Comparison of ENCODE assay signal across 1 cellular context in genomic region chr1:117928881-117929339, GRCh38.
TF ChIP-seq lines count a peak whose summit lies in the region.

No MANE protein-coding gene starts in this region.

TF ChIP-seq in HepG2, 621 proteins besides CTCF, POLR2A, EP300 and RAD21 (continued from another document and continues in another):
- no peak for TF ChIP-seq AGO1 (IDR thresholded peaks at IDR 0.05; ENCODE audit: low read depth, low read length, poor library complexity, severe bottlenecking)
- TF ChIP-seq SNRNP70 (IDR thresholded peaks at IDR 0.05; ENCODE audit: low read depth, low read length), result no peak
- TF ChIP-seq DZIP1 (CRISPR knock-in tag; IDR thresholded peaks at IDR 0.05), result no peak
- TF ChIP-seq ZNF317 (CRISPR knock-in tag; IDR thresholded peaks at IDR 0.05), result 0 out of 2 replicates have a peak, but pooled peaks have one; percentile 27
- 0 out of 2 replicates have a peak, but pooled peaks have one; percentile 6 for TF ChIP-seq PCBP1 (IDR thresholded peaks at IDR 0.05; ENCODE audit: borderline replicate concordance, low read depth, low read length)
- TF ChIP-seq HNF4A (CRISPR knock-in tag; IDR thresholded peaks at IDR 0.05), result peak; percentile 14; the same call in 1 of the 2 replicates
- no peak for TF ChIP-seq ZNF574 (CRISPR knock-in tag; IDR thresholded peaks at IDR 0.05)
- TF ChIP-seq ZGPAT (CRISPR knock-in tag; IDR thresholded peaks at IDR 0.05), result no peak
- no peak for TF ChIP-seq CREM (IDR thresholded peaks at IDR 0.05)
- TF ChIP-seq CREM (CRISPR knock-in tag; IDR thresholded peaks at IDR 0.05), result no peak
- TF ChIP-seq ZNF318 (CRISPR knock-in tag; IDR thresholded peaks at IDR 0.05), result 0 out of 2 replicates have a peak, but pooled peaks have one; percentile 58
- TF ChIP-seq ZBTB34 (CRISPR knock-in tag; IDR thresholded peaks at IDR 0.05), result no peak
- no peak for TF ChIP-seq NKX3-1 (CRISPR knock-in tag; IDR thresholded peaks at IDR 0.05)
- no peak for TF ChIP-seq PCBP2 (optimal IDR thresholded peaks at IDR 0.05; ENCODE audit: low read depth, low read length, poor library complexity, severe bottlenecking)
- TF ChIP-seq HMGXB3 (CRISPR knock-in tag; IDR thresholded peaks at IDR 0.05; ENCODE audit: borderline replicate concordance), result no peak
- no peak for TF ChIP-seq ZNF879 (CRISPR knock-in tag; IDR thresholded peaks at IDR 0.05)
- no peak for TF ChIP-seq ATF5 (CRISPR knock-in tag; IDR thresholded peaks at IDR 0.05; ENCODE audit: low read depth)
- peak; percentile 63; the same call in 1 of the 2 replicates for TF ChIP-seq ZNF34 (CRISPR knock-in tag; IDR thresholded peaks at IDR 0.05; ENCODE audit: borderline replicate concordance)
- no peak for TF ChIP-seq ZSCAN25 (CRISPR knock-in tag; IDR thresholded peaks at IDR 0.05)
- 0 out of 2 replicates have a peak, but pooled peaks have one; percentile 2 for TF ChIP-seq WIZ (CRISPR knock-in tag; IDR thresholded peaks at IDR 0.05)
- TF ChIP-seq HIC2 (CRISPR knock-in tag; IDR thresholded peaks at IDR 0.05; ENCODE audit: low read depth), result no peak
- TF ChIP-seq DNMT3B (CRISPR knock-in tag; conservative IDR thresholded peaks at IDR 0.05), result no peak
- no peak for TF ChIP-seq ZBTB49 (CRISPR knock-in tag; IDR thresholded peaks at IDR 0.05; ENCODE audit: borderline replicate concordance)
